In the genomic region with DNA sequence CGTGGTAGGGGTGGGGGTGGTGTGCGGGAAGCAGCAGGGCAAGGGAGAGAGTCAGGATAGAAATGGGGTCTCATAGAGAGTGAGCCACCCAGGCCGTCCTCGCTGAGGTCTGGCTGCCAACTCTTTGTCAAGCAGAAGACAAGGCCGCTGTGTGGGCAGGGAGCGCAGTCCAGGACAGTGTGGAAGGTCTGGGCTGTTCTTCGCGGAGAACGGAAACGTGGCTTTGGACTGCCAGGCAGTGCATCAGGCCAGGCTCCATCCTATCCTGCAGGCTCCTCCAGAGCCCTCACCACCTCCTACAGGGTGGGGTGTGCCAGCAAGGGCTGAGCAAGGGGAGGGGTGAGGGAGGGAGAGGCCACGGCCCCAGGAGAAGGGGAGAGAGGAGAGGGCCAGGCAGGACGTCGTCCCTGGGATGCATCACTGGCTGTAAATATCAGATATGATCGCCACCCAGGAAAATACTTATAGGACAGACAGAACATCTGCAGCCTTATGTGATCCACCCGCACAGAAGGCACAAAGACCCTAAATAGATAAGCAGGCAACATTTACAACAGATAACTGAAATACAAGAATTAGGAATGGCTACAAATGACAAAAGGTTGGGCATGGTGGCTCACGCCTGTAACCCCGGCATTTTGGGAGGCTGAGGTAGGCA, we compare ENCODE assay signal across 25 cellular contexts.
A peak's percentile ranks its signal among the peaks of the same experiment; 100 is the strongest.
DNase-seq lines count a peak whose midpoint lies in the region; ATAC-seq, FAIRE-seq and TF ChIP-seq lines count a peak whose summit lies in the region.
"Had no signal": no experiment of that assay in that cellular context is flagged by ENCODE, and none has a peak within 500 bp of the region (broad histone marks: within the 10 kb centered on the region; RNA-seq: fewer than 3 reads in every experiment).

No MANE protein-coding gene starts in this region.

- peaks cover 41% of the 10 kb centered on the region for H3K4me1 ChIP-seq in A673 (ENCODE audit: insufficient read depth, low read length, poor library complexity, severe bottlenecking)
- peaks cover 0 to 17% (median 8%) of the 10 kb centered on the region in 4 experiments; a peak in 6 of 7 replicates for H3K4me1 ChIP-seq in H1 (replicated peaks in 1 of 4; ENCODE audit: control insufficient read depth in 3 of 4, insufficient read depth in 4 of 4, low read length in 3 of 4)
- H3K4me1 ChIP-seq: HAP-1, Peyer's patch, SJSA1 had no signal

- no peaks in the 10 kb centered on the region for H3K9me3 Mint-ChIP-seq in activated naive CD8-positive, alpha-beta T cell treated with anti-CD3 and anti-CD28 coated beads, Interleukin-2, amount 50 U/mL, for 24 hours
- H3K9me3 Mint-ChIP-seq: CD4-positive, CD25-positive, alpha-beta regulatory T cell had no signal

- no TSS peak for BruUV-seq in A673 (replicated peaks; lab: Mats Ljungman, UMichigan)

- no peak overlapping the region for H4K91ac ChIP-seq in H1 (replicated peaks; ENCODE audit: insufficient read length, low read length)

- no peaks in the 10 kb centered on the region for H3K4me1 Mint-ChIP-seq in activated naive CD8-positive, alpha-beta T cell treated with anti-CD3 and anti-CD28 coated beads, Interleukin-2, amount 50 U/mL, for 24 hours
- H3K4me1 Mint-ChIP-seq: CD4-positive, CD25-positive, alpha-beta regulatory T cell had no signal

- ATAC-seq in activated naive CD8-positive, alpha-beta T cell treated with anti-CD3 and anti-CD28 coated beads, Interleukin-2, amount 50 U/mL, for 24 hours = no peak

- no peak overlapping the region; the same call in 1 of the 2 replicates for H2BK15ac ChIP-seq in H1 (ENCODE audit: low read length)

- peak overlapping the region; percentile 84; the same call in 1 of the 2 replicates for H2BK12ac ChIP-seq in H1 (ENCODE audit: low read depth, low read length)

- H3K14ac ChIP-seq in H1 (ENCODE audit: insufficient read length) = no peak overlapping the region

- H3K9me3 ChIP-seq in A673 (ENCODE audit: low read depth, low read length, poor library complexity, severe bottlenecking) (no peaks in the 10 kb centered on the region), H1 (ENCODE audit: insufficient read depth in 2 of 2, low read depth in 1 of 2, low read length in 1 of 2) (no peaks in the 10 kb centered on the region)
- H3K9me3 ChIP-seq: HAP-1, Peyer's patch, SJSA1 had no signal

- no peak for TF ChIP-seq CTCF in A673 (conservative IDR thresholded peaks at IDR 0.05; ENCODE audit: low read depth, low read length)
- TF ChIP-seq CTCF in H1 (IDR thresholded peaks at IDR 0.05; ENCODE audit: control extremely low read depth in 1 of 3, insufficient read depth in 1 of 3, low read depth in 1 of 3, low read length in 3 of 3) = no peak

- H3K23me2 ChIP-seq in H1 (ENCODE audit: low read depth, low read length) = peaks cover 7% of the 10 kb centered on the region

- no peak overlapping the region for H3K4me2 ChIP-seq in H1 (ENCODE audit: insufficient read depth in 1 of 2, low read depth in 2 of 2, low read length in 2 of 2)
- H3K4me2 ChIP-seq: KMS-11 had no signal

- no peak overlapping the region for H3K18ac ChIP-seq in H1 (ENCODE audit: extremely low read depth, low read length)

- TF ChIP-seq RAD21 in H1 (IDR thresholded peaks at IDR 0.05 in 1 of 2, conservative IDR thresholded peaks at IDR 0.05 in 1 of 2; ENCODE audit: low read depth in 2 of 2, low read length in 2 of 2) = no peak

- in situ Hi-C loops in G401 (cut with HindIII; ENCODE audit: low sequenced_read_pairs) = no loop called here

- H3K56ac ChIP-seq in H1 (replicated peaks; ENCODE audit: insufficient read length, low read depth, low read length) = no peak overlapping the region

- H3K4me3 Mint-ChIP-seq in activated naive CD8-positive, alpha-beta T cell treated with anti-CD3 and anti-CD28 coated beads, Interleukin-2, amount 50 U/mL, for 24 hours = no peak overlapping the region
- H3K4me3 Mint-ChIP-seq: CD4-positive, CD25-positive, alpha-beta regulatory T cell had no signal

- FAIRE-seq in H1 (lab: Jason Lieb, UNC) = no peak

- H4K5ac ChIP-seq in H1 (ENCODE audit: insufficient read length, low read depth, low read length) = no peak overlapping the region

- H3K36me3 ChIP-seq in A673 (ENCODE audit: insufficient read depth, low read length, poor library complexity, severe bottlenecking) (peaks cover 22% of the 10 kb centered on the region), H1 (ENCODE audit: control insufficient read depth in 2 of 4, insufficient read depth in 4 of 4, low read length in 3 of 4) (no peaks in the 10 kb centered on the region; a peak in 1 of 8 replicates)
- H3K36me3 ChIP-seq: HAP-1, Peyer's patch, SJSA1 had no signal

- H3K23ac ChIP-seq in H1 (ENCODE audit: insufficient read length) = no peak overlapping the region

- TF ChIP-seq EP300 in H1 (IDR thresholded peaks at IDR 0.05; ENCODE audit: borderline replicate concordance in 1 of 2, low read depth in 2 of 2, low read length in 2 of 2) = no peak

- no peak overlapping the region for H2AFZ ChIP-seq in H1 (ENCODE audit: low read length)

- H3K27me3 ChIP-seq in A673 (replicated peaks; ENCODE audit: insufficient read depth, low read depth, low read length, poor library complexity) = no peaks in the 10 kb centered on the region
- H3K27me3 ChIP-seq in H1 (replicated peaks in 1 of 4; ENCODE audit: control insufficient read depth in 3 of 4, extremely low read depth in 1 of 4, insufficient read depth in 3 of 4, low read length in 3 of 4) = no peaks in the 10 kb centered on the region
- H3K27me3 ChIP-seq: Peyer's patch had no signal

- H4K20me1 ChIP-seq in H1 (replicated peaks in 1 of 2; ENCODE audit: control insufficient read depth in 1 of 2, insufficient read depth in 2 of 2, low read length in 2 of 2) = peaks cover 0 to 5% of the 10 kb centered on the region in 2 experiments

- no peak overlapping the region for H2BK20ac ChIP-seq in H1 (ENCODE audit: low read length)

- no peak overlapping the region for H3K9ac ChIP-seq in H1 (replicated peaks in 1 of 4; ENCODE audit: extremely low read depth in 1 of 4, low read depth in 3 of 4, low read length in 3 of 4)
- H3K9ac ChIP-seq: KMS-11 had no signal

- H3K79me2 ChIP-seq in H1 (ENCODE audit: control insufficient read depth in 1 of 2, insufficient read depth in 2 of 2, low read length in 2 of 2) = no peaks in the 10 kb centered on the region

- H3K27ac ChIP-seq in A673 (ENCODE audit: low read depth, low read length, poor library complexity, severe bottlenecking) (no peak overlapping the region), H1 (ENCODE audit: low read depth, low read length) (no peak overlapping the region)
- H3K27ac ChIP-seq: HL-60, KMS-11, Peyer's patch, SJSA1 had no signal

- no peak overlapping the region for H3K4me3 ChIP-seq in A673 (ENCODE audit: low read depth, low read length, poor library complexity, severe bottlenecking)
- H3K4me3 ChIP-seq in H1 (ENCODE audit: extremely low read depth in 1 of 4, insufficient read depth in 2 of 4, low read depth in 3 of 4, low read length in 4 of 4) = no peak overlapping the region
- H3K4me3 ChIP-seq: HAP-1, Peyer's patch, SJSA1 had no signal

- H3K27ac Mint-ChIP-seq in activated naive CD8-positive, alpha-beta T cell treated with anti-CD3 and anti-CD28 coated beads, Interleukin-2, amount 50 U/mL, for 24 hours = no peak overlapping the region
- H3K27ac Mint-ChIP-seq: CD4-positive, CD25-positive, alpha-beta regulatory T cell had no signal

- H3K79me1 ChIP-seq in H1 (ENCODE audit: low read depth, low read length) = no peaks in the 10 kb centered on the region

- peak overlapping the region; percentile 60; the same call in 1 of the 2 replicates for H2AK5ac ChIP-seq in H1 (ENCODE audit: low read depth, low read length)

- intact Hi-C loops in A673 (cut with micrococcal nuclease; ENCODE audit: unreplicated experiment) = no loop called here
- intact Hi-C loops in posterior vena cava (cut with DNase I) = no loop called here

- peaks cover 7% of the 10 kb centered on the region for H3K27me3 Mint-ChIP-seq in activated naive CD8-positive, alpha-beta T cell treated with anti-CD3 and anti-CD28 coated beads, Interleukin-2, amount 50 U/mL, for 24 hours
- H3K27me3 Mint-ChIP-seq: CD4-positive, CD25-positive, alpha-beta regulatory T cell had no signal

- peak overlapping the region; percentile 83 for H2BK5ac ChIP-seq in H1 (ENCODE audit: low read depth, low read length)

- no peak overlapping the region for H4K8ac ChIP-seq in H1 (ENCODE audit: extremely low read depth, insufficient read depth, low read length)

- TF ChIP-seq POLR2A in H1 (IDR thresholded peaks at IDR 0.05; ENCODE audit: control extremely low read depth in 1 of 2, low read depth in 2 of 2, low read length in 2 of 2) = no peak

- WGBS in H1 (ENCODE audit: extremely low coverage in 1 of 2, insufficient coverage in 1 of 2, insufficient read length in 1 of 2, insufficient replicate concordance in 2 of 2, low coverage in 1 of 2, low lambda C conversion rate in 2 of 2, missing lambda C conversion rate in 1 of 2), 2 experiments = 85% methylated on average over 14 of the region's 17 CpGs; no CpG with 5 or more reads in 1 of the 2 experiments

- H3K36me3 Mint-ChIP-seq in activated naive CD8-positive, alpha-beta T cell treated with anti-CD3 and anti-CD28 coated beads, Interleukin-2, amount 50 U/mL, for 24 hours (ENCODE audit: low read depth) = no peaks in the 10 kb centered on the region
- H3K36me3 Mint-ChIP-seq: CD4-positive, CD25-positive, alpha-beta regulatory T cell had no signal

- H3K4ac ChIP-seq in H1 (replicated peaks; ENCODE audit: insufficient read length, low read depth, low read length) = peak overlapping the region; percentile 41

- peak; percentile 58 for DNase-seq in A673 (ENCODE audit: low spot score)
- peak; percentile 21 for DNase-seq in SK-N-DZ (ENCODE audit: low spot score)
- DNase-seq in H1 (ENCODE audit: low read depth in 1 of 2, low spot score in 2 of 2) = no peak
- DNase-seq in posterior vena cava (ENCODE audit: low spot score) = peak; percentile 72
- DNase-seq in HuH-7.5 (ENCODE audit: low spot score) = no peak
- no peak for DNase-seq in SHP77 (lab: John Stamatoyannopoulos, UW)
- DNase-seq in activated naive CD8-positive, alpha-beta T cell treated with anti-CD3 and anti-CD28 coated beads, Interleukin-2, amount 50 U/mL, for 24 hours = no peak
- no peak for DNase-seq in G401 (ENCODE audit: low spot score)
- DNase-seq: 8988T; AML-193; CD4-positive, CD25-positive, alpha-beta regulatory T cell; EL; IMR-90; NCI-H1105; NCI-H146; NCI-H2029 treated with DMSO at 0.1 percent for 48 hours; NCI-H345; NCI-H524 treated with DMSO at 0.1 percent for 48 hours; NCI-H82; Peyer's patch; SW 1271 had no signal

- no peak overlapping the region for H2BK120ac ChIP-seq in H1 (replicated peaks; ENCODE audit: low read depth, low read length)

- POLR2A ChIA-PET in A673 (lab: Charles Lee; ENCODE audit: low non-redundant PET) (interaction anchor here (0.7 kb wide), 1 partner anchor 43 kb away, joined by 17 read pairs; no protein-coding TSS in a partner anchor), H1 (lab: Charles Lee; ENCODE audit: partially characterized antibody) (no interaction called here)

- CTCF ChIA-PET in A673 (lab: Charles Lee) (no interaction called here), H1 (lab: Charles Lee; ENCODE audit: partially characterized antibody) (interaction anchor here (5.0 kb wide), 1 partner anchor 13 kb away, joined by 34 read pairs; no protein-coding TSS in a partner anchor)

TF ChIP-seq in H1, 55 proteins besides CTCF, POLR2A, EP300 and RAD21 (continues in another document):
- TF ChIP-seq CTBP2 (IDR thresholded peaks at IDR 0.05; ENCODE audit: borderline replicate concordance, insufficient read depth, insufficient read length, low read length) = no peak
- no peak for TF ChIP-seq EGR1 (IDR thresholded peaks at IDR 0.05; ENCODE audit: borderline replicate concordance, low read depth, low read length)

Comparison
In these comparisons a context has a peak if more than half of its experiments do, and no peak if none do; other contexts are left out.
1. DNase-seq: peak in A673 (single experiment), SK-N-DZ (single experiment) and posterior vena cava (single experiment); none in H1 (0 of 2), HuH-7.5 (single experiment), SHP77 (0 of 2), activated naive CD8-positive, alpha-beta T cell treated with anti-CD3 and anti-CD28 coated beads, Interleukin-2, amount 50 U/mL, for 24 hours (single experiment) and G401 (single experiment).